Comparison of ENCODE assay signal across 12 cellular contexts in the genomic region with DNA sequence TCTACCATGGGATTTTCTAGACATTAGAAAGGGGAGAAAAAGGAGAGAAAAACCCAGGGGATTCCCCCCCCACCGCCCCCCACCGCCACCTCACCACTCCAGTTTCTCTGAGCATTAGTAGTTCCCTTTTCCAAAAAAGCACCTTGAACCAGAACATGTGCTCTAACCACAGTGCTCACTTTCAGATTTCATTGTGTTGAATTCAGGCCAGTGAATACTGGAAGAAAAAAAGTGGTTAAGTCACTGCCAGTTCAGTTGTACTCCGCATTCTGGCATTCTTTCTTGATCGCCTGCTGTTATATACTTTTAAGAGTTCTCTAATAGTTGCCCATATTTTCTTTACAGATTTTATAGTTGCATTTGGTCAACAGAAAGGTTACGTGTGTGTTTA. TPM values are rescaled to one million over a fixed set of nuclear protein-coding genes. Genes with fewer than 3 reads are reported as not detected.
A peak's percentile ranks its signal among the peaks of the same experiment; 100 is the strongest.
DNase-seq lines count a peak whose midpoint lies in the region; ATAC-seq and TF ChIP-seq lines count a peak whose summit lies in the region.
"Had no signal": no experiment of that assay in that cellular context is flagged by ENCODE, and none has a peak within 500 bp of the region (broad histone marks: within the 10 kb centered on the region; RNA-seq: fewer than 3 reads in every experiment).

No MANE protein-coding gene starts in this region.

- H3K79me2 ChIP-seq in ACC112 (ENCODE audit: control insufficient read depth, insufficient read depth, low read length, unreplicated experiment): no peaks in the 10 kb centered on the region

- no peak for DNase-seq in chondrocyte (ENCODE audit: low spot score)
- no peak for DNase-seq in MCF 10A (ENCODE audit: unreplicated experiment)
- DNase-seq in SK-N-DZ (ENCODE audit: low spot score): no peak
- DNase-seq in CD4-positive, alpha-beta memory T cell: no peak
- DNase-seq: amniotic stem cell, IMR-90, NCI-H510A, upper lobe of right lung had no signal

- H3K9me3 ChIP-seq in CD4-positive, alpha-beta memory T cell (ENCODE audit: control insufficient read depth in 1 of 2, low read length in 2 of 2): no peaks in the 10 kb centered on the region
- H3K9me3 ChIP-seq: upper lobe of right lung had no signal

- H3K27me3 ChIP-seq in ACC112 (ENCODE audit: insufficient read depth, low read length): no peaks in the 10 kb centered on the region
- H3K27me3 ChIP-seq in CD4-positive, alpha-beta memory T cell (ENCODE audit: insufficient read depth, low read length): no peaks in the 10 kb centered on the region
- H3K27me3 ChIP-seq: upper lobe of right lung had no signal

- peaks cover 7% of the 10 kb centered on the region for H3K9me3 Mint-ChIP-seq in chondrocyte (ENCODE audit: low read depth)
- no peaks in the 10 kb centered on the region for H3K9me3 Mint-ChIP-seq in MCF 10A (ENCODE audit: unreplicated experiment)
- no peaks in the 10 kb centered on the region for H3K9me3 Mint-ChIP-seq in CD4-positive, alpha-beta memory T cell

- H3K4me3 Mint-ChIP-seq in chondrocyte (ENCODE audit: unreplicated experiment) (no peak overlapping the region), MCF 10A (ENCODE audit: unreplicated experiment) (no peak overlapping the region)
- H3K4me3 Mint-ChIP-seq in CD4-positive, alpha-beta memory T cell: no peak overlapping the region

- intact Hi-C loops in MCF 10A (cut with micrococcal nuclease): no loop called here
- intact Hi-C loops in CD4-positive, alpha-beta memory T cell (cut with micrococcal nuclease): no loop called here

- TF ChIP-seq CTCF in chondrocyte (IDR thresholded peaks at IDR 0.05) (no peak), MCF 10A (IDR thresholded peaks at IDR 0.05; ENCODE audit: unreplicated experiment) (no peak)

- no peaks in the 10 kb centered on the region for H3K27me3 Mint-ChIP-seq in chondrocyte (ENCODE audit: low read depth)
- H3K27me3 Mint-ChIP-seq in MCF 10A (ENCODE audit: insufficient read depth, unreplicated experiment): peaks cover 47% of the 10 kb centered on the region
- H3K27me3 Mint-ChIP-seq in CD4-positive, alpha-beta memory T cell: peaks cover 0 to 3% of the 10 kb centered on the region in 2 donors

- H3K4me3 ChIP-seq in ACC112 (ENCODE audit: low read depth, low read length): no peak overlapping the region
- H3K4me3 ChIP-seq in CD4-positive, alpha-beta memory T cell (ENCODE audit: low read length in 2 of 2): no peak overlapping the region
- H3K4me3 ChIP-seq: upper lobe of right lung had no signal

- H3K36me3 Mint-ChIP-seq in chondrocyte (ENCODE audit: low read depth) (no peaks in the 10 kb centered on the region), MCF 10A (ENCODE audit: insufficient read depth, unreplicated experiment) (no peaks in the 10 kb centered on the region)
- no peaks in the 10 kb centered on the region for H3K36me3 Mint-ChIP-seq in CD4-positive, alpha-beta memory T cell

- H3K4me1 Mint-ChIP-seq in chondrocyte (ENCODE audit: low read depth): peaks cover 34% of the 10 kb centered on the region
- H3K4me1 Mint-ChIP-seq in MCF 10A (ENCODE audit: insufficient read depth, unreplicated experiment): peaks cover 7% of the 10 kb centered on the region
- no peaks in the 10 kb centered on the region for H3K4me1 Mint-ChIP-seq in CD4-positive, alpha-beta memory T cell

- H3K4me1 ChIP-seq in ACC112 (ENCODE audit: control insufficient read depth, insufficient read depth, low read length, unreplicated experiment): peaks cover 9% of the 10 kb centered on the region
- no peaks in the 10 kb centered on the region for H3K4me1 ChIP-seq in CD4-positive, alpha-beta memory T cell (ENCODE audit: insufficient read depth, low read length)
- H3K4me1 ChIP-seq: upper lobe of right lung had no signal

- H3K36me3 ChIP-seq in ACC112 (ENCODE audit: insufficient read depth, low read length): no peaks in the 10 kb centered on the region
- H3K36me3 ChIP-seq in CD4-positive, alpha-beta memory T cell (ENCODE audit: insufficient read depth, low read length): no peaks in the 10 kb centered on the region
- H3K36me3 ChIP-seq: upper lobe of right lung had no signal

- no peak overlapping the region for H3K27ac ChIP-seq in ACC112 (ENCODE audit: low read depth, low read length)
- no peak overlapping the region for H3K27ac ChIP-seq in CD4-positive, alpha-beta memory T cell (ENCODE audit: low read depth, low read length)
- H3K27ac ChIP-seq: upper lobe of right lung had no signal

- peak overlapping the region; percentile 38 for H2AFZ ChIP-seq in ACC112 (ENCODE audit: low read length, unreplicated experiment)

- peak overlapping the region; percentile 71 for H3K27ac Mint-ChIP-seq in chondrocyte (ENCODE audit: unreplicated experiment)
- H3K27ac Mint-ChIP-seq in MCF 10A (ENCODE audit: low read depth, unreplicated experiment): no peak overlapping the region
- H3K27ac Mint-ChIP-seq in CD4-positive, alpha-beta memory T cell: no peak overlapping the region

- BruUV-seq in MCF 10A (replicated peaks; lab: Mats Ljungman, UMichigan): no TSS peak

- POLR2A ChIA-PET in MCF 10A (lab: Yijun Ruan, JAX): no interaction called here
- POLR2A ChIA-PET in CD4-positive, alpha-beta memory T cell (lab: Charles Lee; ENCODE audit: partially characterized antibody): no interaction called here

- CTCF ChIA-PET in MCF 10A (lab: Yijun Ruan, JAX): no interaction called here
- CTCF ChIA-PET in CD4-positive, alpha-beta memory T cell (lab: Charles Lee; ENCODE audit: partially characterized antibody): no interaction called here

- ATAC-seq in GM19395 (IDR thresholded peaks at IDR 0.05; ENCODE audit: unreplicated experiment) (peak; percentile 75), HG03108 (IDR thresholded peaks at IDR 0.05; ENCODE audit: unreplicated experiment) (peak; percentile 75), GM18861 (IDR thresholded peaks at IDR 0.05; ENCODE audit: unreplicated experiment) (no peak)
- ATAC-seq: upper lobe of right lung had no signal

RNA-seq across cellular contexts. Expression of a gene that starts 40.9 kb away (rescaled TPM):
- total RNA-seq in chondrocyte (8.2 to 11.7 TPM (median 10.6 TPM) in 3 replicates), MCF 10A (2022) (7.8 and 9.4 TPM in 2 replicates)
- polyA plus RNA-seq in SK-N-DZ (2014; cell fraction: cytosol; rRNA removed): 6.9 and 9.3 TPM in 2 replicates
- 7.2 and 8.8 TPM in 2 replicates for polyA plus RNA-seq in SK-N-DZ (2014; cell fraction: nucleus; rRNA removed)
- total RNA-seq in CD4-positive, alpha-beta memory T cell: under 1 TPM; 0.44 to 0.58 TPM
- polyA plus RNA-seq in CD4-positive, alpha-beta memory T cell: under 1 TPM in 1 of 2 donors, not detected in 1; 0.25 TPM
